In the genomic region with DNA sequence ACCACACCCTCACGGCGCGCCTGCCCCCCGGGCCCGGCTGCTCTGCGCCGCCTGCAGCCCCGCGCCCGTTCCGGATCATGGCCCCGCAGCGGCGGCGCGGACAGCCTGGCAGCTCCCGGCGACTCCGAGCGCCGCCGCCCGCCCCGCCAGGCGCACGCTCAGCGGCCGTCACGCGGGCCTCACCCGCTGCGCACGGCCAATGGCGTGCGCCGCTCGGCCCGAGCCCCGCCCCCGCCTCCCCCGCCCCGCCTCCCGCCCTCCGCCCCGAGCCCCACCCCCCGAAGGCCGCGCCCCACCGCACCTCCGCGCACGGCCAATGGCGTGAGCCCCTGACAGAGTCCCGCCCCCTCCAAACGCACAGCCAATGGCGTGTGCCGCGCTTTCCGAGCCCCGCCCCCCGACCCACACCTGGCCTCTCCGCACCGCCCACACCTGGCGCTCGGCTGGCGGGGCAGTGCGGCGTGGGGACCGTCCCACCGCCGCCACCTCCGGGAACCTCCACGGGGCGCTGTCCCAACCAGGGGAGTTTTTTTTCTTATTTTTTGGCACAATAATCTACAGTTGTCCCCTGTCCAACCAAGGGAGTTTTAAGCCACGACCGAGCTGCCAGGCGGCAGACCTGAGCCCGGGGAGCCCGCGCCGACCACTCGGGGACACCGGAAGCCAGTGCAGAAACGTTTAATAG, we compare ENCODE assay signal across 8 cellular contexts. TPM values are rescaled to one million over a fixed set of nuclear protein-coding genes. Genes with fewer than 3 reads are reported as not detected.
A peak's percentile ranks its signal among the peaks of the same experiment; 100 is the strongest.
DNase-seq lines count a peak whose midpoint lies in the region; ATAC-seq and TF ChIP-seq lines count a peak whose summit lies in the region.

A gene (minus strand): TSS at position 123 of the 685 bp plus-strand sequence. CDS start 44 bp downstream, at position 79.

- DNase-seq in GM10266 (ENCODE audit: extremely low spot score): peak; percentile 100
- peak; percentile 57 for DNase-seq in NCI-H1436 treated with DMSO at 0.1 percent for 48 hours (lab: John Stamatoyannopoulos, UW)
- DNase-seq in T-helper 1 cell: peak; percentile 90 to 94 (median 93)
- peak; percentile 92 to 96 (median 93) for DNase-seq in heart left ventricle
- DNase-seq in posterior vena cava (ENCODE audit: low spot score): peak; percentile 96
- peak; percentile 93 to 97 for DNase-seq in upper lobe of left lung

- H3K4me1 ChIP-seq in heart left ventricle (peaks cover 5 to 32% (median 18%) of the 10 kb centered on the region in 12 donors), upper lobe of left lung (peaks cover 8 to 33% (median 19%) of the 10 kb centered on the region in 4 donors)

- no peak for TF ChIP-seq CTCF in GM10266 (IDR thresholded peaks at IDR 0.05; ENCODE audit: control insufficient read depth, insufficient read depth, low read depth, missing control alignments)
- TF ChIP-seq CTCF in heart left ventricle (IDR thresholded peaks at IDR 0.05): peak in 1 of 12 donors; percentile 23
- TF ChIP-seq CTCF in upper lobe of left lung (IDR thresholded peaks at IDR 0.05): peak in 4 of 6 experiments; percentile 11 to 26 (median 22)

- H3K36me3 ChIP-seq in heart left ventricle: peaks cover 0 to 65% (median 38%) of the 10 kb centered on the region in 9 donors
- H3K36me3 ChIP-seq in upper lobe of left lung: peaks cover 10 to 61% (median 56%) of the 10 kb centered on the region in 4 donors

- intact Hi-C loops in heart left ventricle (cut with DNase I) (loop anchor here in 1 of 10 donors (1.0 kb wide), 1 partner anchor 20 kb away; a partner anchor contains a TSS), posterior vena cava (cut with DNase I) (loop anchor here in 1 of 2 donors (5.0 kb wide), 1 partner anchor 844 kb away; no protein-coding TSS in a partner anchor)

- TF ChIP-seq POLR2A in heart left ventricle (IDR thresholded peaks at IDR 0.05): no peak
- TF ChIP-seq POLR2A in upper lobe of left lung (IDR thresholded peaks at IDR 0.05): peak in 1 of 4 donors; percentile 59

- H3K4me3 ChIP-seq in heart left ventricle (peak within 1 kb of the TSS; percentile 63 to 98 (median 80)), upper lobe of left lung (peak within 1 kb of the TSS; percentile 45 to 98 (median 88))

- H3K27ac ChIP-seq in adipose tissue (ENCODE audit: low read depth, low read length): no peak within 1 kb of the TSS
- peak within 1 kb of the TSS in 10 of 12 donors; percentile 17 to 83 (median 50) for H3K27ac ChIP-seq in heart left ventricle
- H3K27ac ChIP-seq in upper lobe of left lung: peak within 1 kb of the TSS; percentile 59 to 81 (median 62)

- WGBS in adipose tissue, 3 donors: 3 to 5% (median 4%) methylated on average over 39 to 84 of the region's 84 CpGs
- WGBS in heart left ventricle, 4 donors: 2 to 8% (median 5%) methylated on average over 29 to 84 of the region's 84 CpGs
- 10 to 39% methylated on average over 4 to 32 of the region's 84 CpGs for WGBS in upper lobe of left lung, 2 donors

- H3K9me3 ChIP-seq in heart left ventricle (no peaks in the 10 kb centered on the region), upper lobe of left lung (no peaks in the 10 kb centered on the region)

- no peak for TF ChIP-seq EP300 in upper lobe of left lung (IDR thresholded peaks at IDR 0.05)

- H3K27me3 ChIP-seq in heart left ventricle (no peaks in the 10 kb centered on the region), upper lobe of left lung (no peaks in the 10 kb centered on the region)

- ATAC-seq in HG02678 (IDR thresholded peaks at IDR 0.05; ENCODE audit: unreplicated experiment) (peak; percentile 76), heart left ventricle (peak; percentile 91 to 95 (median 94)), upper lobe of left lung (ENCODE audit: low FRiP score in 2 of 2) (peak; percentile 93 to 95)

RNA-seq across cellular contexts. Expression of the gene that starts here (rescaled TPM):
- polyA plus RNA-seq in adipose tissue (10 to 100 TPM; 30.4 to 76.4 (median 54.3) TPM), heart left ventricle (10 to 100 TPM; 60.4 to 64.0 TPM)
- total RNA-seq in heart left ventricle (10 to 100 TPM; 28.8 to 85.5 (median 46.2) TPM), posterior vena cava (10 to 100 TPM in 1 of 2 donors, 1 to 10 TPM in 1; 8.7 to 14.9 TPM), upper lobe of left lung (10 to 100 TPM; 29.1 to 63.1 (median 52.2) TPM)
